Comparison of ENCODE assay signal across 1 cellular context in genomic region chr9:136700309-136700708, GRCh38.
A peak's percentile ranks its signal among the peaks of the same experiment; 100 is the strongest.
TF ChIP-seq lines count a peak whose summit lies in the region.

No MANE protein-coding gene starts in this region.

TF ChIP-seq in HepG2, 621 proteins besides CTCF, POLR2A, EP300 and RAD21:
- TF ChIP-seq ZNF33B (CRISPR knock-in tag; IDR thresholded peaks at IDR 0.05) (no peak), ZNF121 (CRISPR knock-in tag; IDR thresholded peaks at IDR 0.05) (peak; percentile 82), KDM4B (CRISPR knock-in tag; IDR thresholded peaks at IDR 0.05) (no peak)
